Comparison of ENCODE assay signal across 29 cellular contexts in genomic region chr2:112977559-112978056, GRCh38. TPM values are rescaled to one million over a fixed set of nuclear protein-coding genes. Genes with fewer than 3 reads are reported as not detected.
DNase-seq lines count a peak whose midpoint lies in the region; ATAC-seq, FAIRE-seq and TF ChIP-seq lines count a peak whose summit lies in the region.
"Had no signal": no experiment of that assay in that cellular context is flagged by ENCODE, and none has a peak within 500 bp of the region (broad histone marks: within the 10 kb centered on the region; RNA-seq: fewer than 3 reads in every experiment).

Gene IL36G, plus strand, starts transcription at chr2:112978006. Its CDS starts 633 bp downstream, at chr2:112978639.

- no peak within 1 kb of the TSS for H2BK15ac ChIP-seq in mesenchymal stem cell (ENCODE audit: low read depth, poor library complexity, severe bottlenecking)

- no peak within 1 kb of the TSS for H2BK5ac ChIP-seq in mesenchymal stem cell (ENCODE audit: low read depth, low read length, poor library complexity, severe bottlenecking)

- WGBS in mesenchymal stem cell = 75% methylated on average over 7 of the region's 7 CpGs

- H3K9me3 Mint-ChIP-seq in stimulated activated naive CD8-positive, alpha-beta T cell treated with anti-CD3 and anti-CD28 coated beads, Interleukin-15, amount 100 ng/mL, for 72 hours = no peaks in the 10 kb centered on the region
- H3K9me3 Mint-ChIP-seq: CD4-positive, alpha-beta memory T cell had no signal

- H3K27ac Mint-ChIP-seq in stimulated activated naive CD8-positive, alpha-beta T cell treated with anti-CD3 and anti-CD28 coated beads, Interleukin-15, amount 100 ng/mL, for 72 hours = no peak within 1 kb of the TSS

- no peaks in the 10 kb centered on the region for H3K4me1 ChIP-seq in mesenchymal stem cell (ENCODE audit: control insufficient read depth, insufficient read depth, low read depth, low read length)

- no peak within 1 kb of the TSS for H2BK12ac ChIP-seq in mesenchymal stem cell (ENCODE audit: low read length in 2 of 2)

- no peaks in the 10 kb centered on the region for H3K27me3 Mint-ChIP-seq in stimulated activated naive CD8-positive, alpha-beta T cell treated with anti-CD3 and anti-CD28 coated beads, Interleukin-15, amount 100 ng/mL, for 72 hours

- H4K8ac ChIP-seq in mesenchymal stem cell (ENCODE audit: low read length) = no peak within 1 kb of the TSS

- intact Hi-C loops in posterior vena cava (cut with DNase I) = no loop called here

- H3K4ac ChIP-seq in mesenchymal stem cell (ENCODE audit: low read depth in 1 of 2, low read length in 2 of 2) = no peak within 1 kb of the TSS

- no peak within 1 kb of the TSS for H3K9ac ChIP-seq in mesenchymal stem cell (ENCODE audit: low read length)

- H3K9me3 ChIP-seq in mesenchymal stem cell (ENCODE audit: control insufficient read depth, low read length) = no peaks in the 10 kb centered on the region

- no peak within 1 kb of the TSS for H2AFZ ChIP-seq in mesenchymal stem cell (ENCODE audit: low read depth, low read length)

- H3K4me2 ChIP-seq in mesenchymal stem cell (ENCODE audit: low read length, poor library complexity, severe bottlenecking) = no peak within 1 kb of the TSS

- H3K27me3 ChIP-seq in mesenchymal stem cell (ENCODE audit: control insufficient read depth in 1 of 2, insufficient read depth in 1 of 2, low read length in 2 of 2) = peaks cover 67 to 76% of the 10 kb centered on the region in 2 experiments

- ATAC-seq in stimulated activated naive CD8-positive, alpha-beta T cell treated with anti-CD3 and anti-CD28 coated beads, Interleukin-15, amount 100 ng/mL, for 72 hours = peak; percentile 64
- no peak for ATAC-seq in stimulated activated naive CD8-positive, alpha-beta T cell treated with anti-CD3 and anti-CD28 coated beads, Interleukin-15, Interleukin-2, amounts not matched to agents 100 U/mL and 50 U/mL, for 24 hours
- ATAC-seq in GM18502 (IDR thresholded peaks at IDR 0.05; ENCODE audit: poor library complexity, unreplicated experiment) = no peak
- ATAC-seq: HCT116, Panc1 had no signal

- no peak for TF ChIP-seq CTCF in epithelial cell of esophagus (IDR thresholded peaks at IDR 0.05; ENCODE audit: insufficient read depth, low read depth, low read length, missing control alignments)

- H3K27ac ChIP-seq in mesenchymal stem cell (ENCODE audit: low read length, poor library complexity, severe bottlenecking) = no peak within 1 kb of the TSS
- H3K27ac ChIP-seq: RWPE1 had no signal

- H3K4me3 ChIP-seq in epithelial cell of esophagus (ENCODE audit: low read length) = no peak within 1 kb of the TSS
- H3K4me3 ChIP-seq in mesenchymal stem cell (ENCODE audit: insufficient read depth in 1 of 2, low read depth in 1 of 2, low read length in 2 of 2) = no peak within 1 kb of the TSS

- no peak within 1 kb of the TSS for H2AK5ac ChIP-seq in mesenchymal stem cell (ENCODE audit: low read length, severe bottlenecking)

- peak within 1 kb of the TSS; percentile 27 for H2BK120ac ChIP-seq in mesenchymal stem cell (ENCODE audit: low read depth, low read length)

- H3K14ac ChIP-seq in mesenchymal stem cell (ENCODE audit: low read length in 2 of 2) = no peak within 1 kb of the TSS

- peaks cover 12% of the 10 kb centered on the region for H3K4me1 Mint-ChIP-seq in stimulated activated naive CD8-positive, alpha-beta T cell treated with anti-CD3 and anti-CD28 coated beads, Interleukin-15, amount 100 ng/mL, for 72 hours

- no peaks in the 10 kb centered on the region for H3K36me3 ChIP-seq in mesenchymal stem cell (ENCODE audit: control insufficient read depth in 1 of 2, insufficient read depth in 2 of 2, low read depth in 1 of 2, low read length in 2 of 2)

- H3K18ac ChIP-seq in mesenchymal stem cell (ENCODE audit: low read depth in 1 of 2, low read length in 2 of 2) = no peak within 1 kb of the TSS

- H3K4me3 Mint-ChIP-seq in stimulated activated naive CD8-positive, alpha-beta T cell treated with anti-CD3 and anti-CD28 coated beads, Interleukin-15, amount 100 ng/mL, for 72 hours = no peak within 1 kb of the TSS
- H3K4me3 Mint-ChIP-seq: CD4-positive, alpha-beta memory T cell had no signal

- FAIRE-seq in GM12891 (lab: Jason Lieb, UNC) = no peak
- FAIRE-seq: GM19239 had no signal

- DNase-seq in stimulated activated naive CD8-positive, alpha-beta T cell treated with anti-CD3 and anti-CD28 coated beads, Interleukin-15, amount 100 ng/mL, for 72 hours = no peak
- no peak for DNase-seq in stimulated activated naive CD8-positive, alpha-beta T cell treated with anti-CD3 and anti-CD28 coated beads, Interleukin-15, Interleukin-2, amounts not matched to agents 100 U/mL and 50 U/mL, for 24 hours
- DNase-seq in epithelial cell of esophagus (ENCODE audit: low read depth) = peak; percentile 93
- no peak for DNase-seq in mesenchymal stem cell
- no peak for DNase-seq in GM12891 (ENCODE audit: insufficient read length, low spot score)
- DNase-seq in posterior vena cava (ENCODE audit: low spot score) = no peak
- DNase-seq: C1 segment of cervical spinal cord; CD4-positive, alpha-beta memory T cell; COR-L47; DMS53; NCI-H1092; NCI-H1417 treated with DMSO at 0.1 percent for 48 hours; NCI-H1694 treated with DMSO at 0.1 percent for 48 hours; NCI-H2081; NCI-H2227 treated with DMSO at 0.1 percent for 48 hours; NCI-H69; SHP77 had no signal

- H3K23ac ChIP-seq in mesenchymal stem cell (ENCODE audit: low read length in 2 of 2) = no peak within 1 kb of the TSS

- no peak for TF ChIP-seq POLR2A in GM12891 (IDR thresholded peaks at IDR 0.05; ENCODE audit: low read depth, low read length)

- no peaks in the 10 kb centered on the region for H3K79me1 ChIP-seq in mesenchymal stem cell (replicated peaks; ENCODE audit: low read length, poor library complexity, severe bottlenecking)

- H4K91ac ChIP-seq in mesenchymal stem cell (ENCODE audit: low read length) = no peak within 1 kb of the TSS

TF ChIP-seq in GM12891, 5 proteins besides CTCF, POLR2A, EP300 and RAD21:
- TF ChIP-seq POLR2AphosphoS5 (IDR thresholded peaks at IDR 0.05; ENCODE audit: low read depth, low read length) = no peak
- no peak for TF ChIP-seq SPI1 (IDR thresholded peaks at IDR 0.05; ENCODE audit: low read depth, low read length)
- TF ChIP-seq PAX5 (IDR thresholded peaks at IDR 0.05; ENCODE audit: insufficient read depth, low read length, severe bottlenecking) = no peak
- TF ChIP-seq TAF1 (IDR thresholded peaks at IDR 0.05; ENCODE audit: low read depth, low read length) = no peak
- no peak for TF ChIP-seq POU2F2 (IDR thresholded peaks at IDR 0.05; ENCODE audit: low read depth, low read length)

RNA-seq across cellular contexts. Expression of gene IL36G, which starts in this region (rescaled TPM):
- 0.10 TPM for polyA plus RNA-seq in mesenchymal stem cell (2013, experiment 1 of 2)
- not detected for polyA plus RNA-seq in mesenchymal stem cell (2013, experiment 2 of 2)
- not detected for polyA plus RNA-seq in GM12891 (2012; ENCODE audit: low read depth, missing spikeins)
- total RNA-seq in posterior vena cava = not detected
- total RNA-seq: A673; CD4-positive, alpha-beta memory T cell; G401; H4; HT-29; NCI-H460; OCI-LY7; SK-MEL-5 had no signal
- polyA plus RNA-seq: CD4-positive, alpha-beta memory T cell had no signal
